Comparison of ENCODE assay signal across 1 cellular context in genomic region chr7:47759056-47759706, GRCh38.
TF ChIP-seq lines count a peak whose summit lies in the region.

No MANE protein-coding gene starts in this region.

TF ChIP-seq in GM23338, 12 proteins besides CTCF, POLR2A, EP300 and RAD21 (continued from another document):
- TF ChIP-seq CREB1 (CRISPR knock-in tag; IDR thresholded peaks at IDR 0.05; ENCODE audit: low read depth) (no peak), REST (IDR thresholded peaks at IDR 0.05; ENCODE audit: unreplicated experiment) (no peak), EZH2 (IDR thresholded peaks at IDR 0.05; ENCODE audit: low read depth, unreplicated experiment) (no peak), ZNF331 (CRISPR knock-in tag; IDR thresholded peaks at IDR 0.05; ENCODE audit: low read depth) (no peak), NANOG (IDR thresholded peaks at IDR 0.05; ENCODE audit: borderline replicate concordance) (no peak), POLR2AphosphoS5 (IDR thresholded peaks at IDR 0.05; ENCODE audit: low read depth) (no peak), STAT1 (IDR thresholded peaks at IDR 0.05; ENCODE audit: unreplicated experiment) (no peak)
